Comparison of ENCODE assay signal across 1 cellular context in the genomic region with DNA sequence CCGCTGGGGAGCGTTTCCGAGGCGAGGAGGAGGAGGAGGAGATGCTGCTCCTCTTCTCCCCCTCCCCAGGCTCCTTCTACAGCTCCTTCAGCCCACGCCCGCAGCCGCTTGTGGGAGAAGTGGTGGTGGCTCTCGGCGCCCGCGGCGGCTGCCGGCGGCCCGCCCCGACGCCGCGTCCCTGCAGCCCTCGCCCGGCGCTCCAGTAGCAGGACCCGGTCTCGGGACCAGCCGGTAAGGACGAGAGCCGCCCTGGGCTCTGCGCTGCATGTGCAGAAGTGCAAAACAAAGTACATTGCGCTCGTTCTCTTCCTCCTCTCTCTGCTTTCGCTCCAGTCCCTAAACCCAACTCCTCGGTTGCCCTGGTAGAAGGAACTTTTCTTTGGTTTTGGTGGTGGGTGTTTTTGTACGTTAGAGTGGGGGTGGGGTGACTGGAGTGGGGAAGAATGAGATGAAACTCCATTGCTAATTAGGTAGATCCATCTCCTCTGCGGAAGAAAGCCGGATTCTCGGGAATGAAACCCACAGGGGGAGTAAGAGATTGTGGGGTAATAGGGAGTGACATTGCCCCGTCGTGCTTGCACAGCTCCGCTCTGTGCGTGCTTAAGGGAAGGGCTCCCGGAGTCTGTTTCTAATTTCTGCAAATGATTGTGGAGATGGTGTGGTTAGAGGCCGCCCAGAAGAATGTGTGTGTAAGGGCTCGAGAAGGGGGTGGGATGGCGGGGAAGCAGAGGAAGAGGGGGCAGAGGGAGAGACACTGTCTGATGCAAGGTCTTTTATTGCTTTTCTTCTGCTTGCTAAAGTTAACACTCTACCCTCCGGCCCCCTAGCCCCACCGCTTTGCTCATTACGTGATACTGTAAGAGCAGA.
TF ChIP-seq lines count a peak whose summit lies in the region.

No MANE protein-coding gene starts in this region.

TF ChIP-seq in H1, 55 proteins besides CTCF, POLR2A, EP300 and RAD21 (continued from another document):
- TF ChIP-seq ASH2L (IDR thresholded peaks at IDR 0.05; ENCODE audit: low read length) (peak; percentile 84), TBP (IDR thresholded peaks at IDR 0.05; ENCODE audit: low read depth, low read length) (0 out of 2 replicates have a peak, but pooled peaks have one; percentile 36), EGR1 (IDR thresholded peaks at IDR 0.05; ENCODE audit: borderline replicate concordance, low read depth, low read length) (no peak), KDM4A (IDR thresholded peaks at IDR 0.05; ENCODE audit: low read depth, low read length, severe bottlenecking) (peak; percentile 35), PHF8 (conservative IDR thresholded peaks at IDR 0.05; ENCODE audit: low read depth, low read length) (0 out of 2 replicates have a peak, but pooled peaks have one; percentile 11)
TF ChIP-seq in H1: peak in this region for 7.
